In genomic region chr17:13230350-13230900, GRCh38 we compare ENCODE assay signal across 30 cellular contexts.
DNase-seq lines count a peak whose midpoint lies in the region; ATAC-seq lines count a peak whose summit lies in the region.
"Had no signal": no experiment of that assay in that cellular context is flagged by ENCODE, and none has a peak within 500 bp of the region (broad histone marks: within the 10 kb centered on the region; RNA-seq: fewer than 3 reads in every experiment).

No MANE protein-coding gene starts in this region.

- no peaks in the 10 kb centered on the region for H3K36me3 ChIP-seq in SJCRH30
- H3K36me3 ChIP-seq: MG63, prostate gland, thyroid gland, vagina had no signal

- H3K9me3 ChIP-seq in SJCRH30 (replicated peaks), result no peaks in the 10 kb centered on the region
- H3K9me3 ChIP-seq: MG63, prostate gland, thyroid gland, vagina had no signal

- DNase-seq in Daoy (ENCODE audit: low read depth) (peak; percentile 13), LHCN-M2 (ENCODE audit: low read depth) (peak; percentile 1), SJCRH30 (peak; percentile 20 to 50), left kidney (ENCODE audit: low read depth, low spot score) (peak; percentile 3)
- no peak for DNase-seq in stimulated activated CD4-positive, alpha-beta T cell treated with anti-CD3 and anti-CD28 coated beads, Interleukin-15, amount 100 ng/mL, for 24 hours
- DNase-seq in stimulated activated CD4-positive, alpha-beta T cell treated with anti-CD3 and anti-CD28 coated beads, Interleukin-1b, Interleukin-23, amount 100 ng/mL, for 48 hours, result no peak
- DNase-seq: activated CD4-positive, alpha-beta T cell treated with anti-CD3 and anti-CD28 coated beads, Interleukin-2, amount 50 U/mL, for 4 hours; activated CD4-positive, CD25-positive, alpha-beta regulatory T cell; activated naive CD4-positive, alpha-beta T cell; activated naive CD8-positive, alpha-beta T cell treated with anti-CD3 and anti-CD28 coated beads, Interleukin-2, amount 50 U/mL, for 24 hours; activated T-cell treated with anti-CD3 and anti-CD28 coated beads, Interleukin-2, amount 50 U/mL, for 72 hours; caudate nucleus; DMS153; effector memory CD8-positive, alpha-beta T cell; immature natural killer cell; left ventricle myocardium superior; MG63; NCI-H2081; NCI-H2227 treated with DMSO at 0.1 percent for 48 hours; NCI-H526 treated with DMSO at 0.1 percent for 48 hours; stimulated activated CD4-positive, alpha-beta T cell treated with anti-CD3 and anti-CD28 coated beads, Interleukin-12 subunit alpha, Interleukin-12 subunit beta, amount 100 ng/mL, for 4 hours; stimulated activated CD4-positive, alpha-beta T cell treated with anti-CD3 and anti-CD28 coated beads, Interleukin-4, amount 100 ng/mL, for 24 hours; thyroid gland had no signal

- ATAC-seq in GM21526 (IDR thresholded peaks at IDR 0.05; ENCODE audit: low FRiP score, unreplicated experiment), result no peak
- ATAC-seq: activated naive CD8-positive, alpha-beta T cell treated with anti-CD3 and anti-CD28 coated beads, Interleukin-2, amount 50 U/mL, for 24 hours; activated T-cell treated with anti-CD3 and anti-CD28 coated beads, Interleukin-2, amount 50 U/mL, for 72 hours; effector memory CD8-positive, alpha-beta T cell; HCT116; left ventricle myocardium superior; sciatic nerve had no signal

- no peak overlapping the region for H3K27ac ChIP-seq in SJCRH30
- H3K27ac ChIP-seq: prostate gland, RWPE1, SK-N-MC, thyroid gland, vagina had no signal

- no peak overlapping the region for H3K4me3 ChIP-seq in SJCRH30
- H3K4me3 ChIP-seq: MG63, prostate gland, SK-N-MC, thyroid gland, vagina had no signal

- H3K27me3 ChIP-seq in SJCRH30, result no peaks in the 10 kb centered on the region
- H3K27me3 ChIP-seq: MG63, thyroid gland, vagina had no signal

- H3K4me1 ChIP-seq in SJCRH30, result peaks cover 26% of the 10 kb centered on the region
- H3K4me1 ChIP-seq: prostate gland, thyroid gland, vagina had no signal

Comparison
In these comparisons a context has a peak if more than half of its experiments do, and no peak if none do; other contexts are left out.
1. DNase-seq: peak in Daoy (single experiment), LHCN-M2 (single experiment), SJCRH30 (2 of 2) and left kidney (single experiment); none in stimulated activated CD4-positive, alpha-beta T cell treated with anti-CD3 and anti-CD28 coated beads, Interleukin-15, amount 100 ng/mL, for 24 hours (single experiment) and stimulated activated CD4-positive, alpha-beta T cell treated with anti-CD3 and anti-CD28 coated beads, Interleukin-1b, Interleukin-23, amount 100 ng/mL, for 48 hours (single experiment).